Comparison of ENCODE assay signal across 12 cellular contexts in the genomic region with DNA sequence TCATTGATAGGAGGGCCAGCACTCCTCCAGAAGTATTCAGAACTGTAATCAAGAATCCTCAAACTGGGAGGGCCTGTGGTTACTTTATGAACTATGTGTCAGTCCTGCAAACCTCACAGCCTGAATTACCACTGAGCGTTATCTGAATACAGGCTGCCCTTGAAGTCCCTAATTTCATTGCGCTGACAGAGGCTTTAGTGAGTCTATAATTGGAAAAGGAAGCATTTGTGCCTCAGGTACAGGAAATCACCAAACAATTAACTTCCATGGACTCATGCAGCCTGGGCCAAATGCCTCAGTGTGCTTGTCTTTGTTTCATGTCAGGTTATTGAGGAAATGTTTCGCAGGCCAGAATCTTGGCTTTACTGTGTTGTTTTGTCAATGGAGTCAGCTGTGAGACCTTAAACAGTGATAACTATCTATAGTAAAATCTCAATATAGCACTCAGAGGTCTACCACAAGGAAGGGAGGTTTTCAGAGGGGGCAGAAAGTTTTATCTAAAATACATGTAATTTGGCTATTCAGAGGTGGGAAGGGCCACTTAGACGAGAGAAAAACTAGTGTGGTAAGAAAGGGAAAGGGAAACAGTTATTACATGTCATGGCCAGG. TPM values are rescaled to one million over a fixed set of nuclear protein-coding genes. Genes with fewer than 3 reads are reported as not detected.
DNase-seq lines count a peak whose midpoint lies in the region; ATAC-seq and TF ChIP-seq lines count a peak whose summit lies in the region.
"Had no signal": no experiment of that assay in that cellular context is flagged by ENCODE, and none has a peak within 500 bp of the region (broad histone marks: within the 10 kb centered on the region; RNA-seq: fewer than 3 reads in every experiment).

No MANE protein-coding gene starts in this region.

- no peaks in the 10 kb centered on the region for H3K36me3 Mint-ChIP-seq in H9 (ENCODE audit: insufficient read depth in 1 of 3, low read depth in 3 of 3)
- no peaks in the 10 kb centered on the region for H3K36me3 Mint-ChIP-seq in dendritic cell treated with granulocyte-macrophage colony-stimulating factor and Interleukin-4, amounts not matched to agents 40 ng/mL and 50 ng/mL, for 4 days (ENCODE audit: low read depth)
- H3K36me3 Mint-ChIP-seq: IgD-negative memory B cell had no signal

- no peak overlapping the region for H4K8ac ChIP-seq in H9 (replicated peaks; ENCODE audit: insufficient read length, low read depth, low read length)

- no peaks in the 10 kb centered on the region for H3K23me2 ChIP-seq in H9 (ENCODE audit: insufficient read length, low read depth, low read length, poor library complexity, severe bottlenecking)

- no peaks in the 10 kb centered on the region for H3K9me3 Mint-ChIP-seq in H9
- no peaks in the 10 kb centered on the region for H3K9me3 Mint-ChIP-seq in dendritic cell treated with granulocyte-macrophage colony-stimulating factor and Interleukin-4, amounts not matched to agents 40 ng/mL and 50 ng/mL, for 4 days
- H3K9me3 Mint-ChIP-seq: CD4-positive, alpha-beta T cell; IgD-negative memory B cell had no signal

- H3K4me1 ChIP-seq in H9 (ENCODE audit: insufficient read depth, low read length) (no peaks in the 10 kb centered on the region; the same call in 1 of the 2 replicates), osteoblast (ENCODE audit: insufficient read depth, low read length) (peaks cover 21% of the 10 kb centered on the region)

- no peak overlapping the region for H3K4me3 ChIP-seq in osteoblast (ENCODE audit: insufficient read depth, low read length)
- H3K4me3 ChIP-seq: skin epidermis, thoracic aorta had no signal

- H3K27me3 ChIP-seq in H9 (ENCODE audit: insufficient read depth, low read length) (no peaks in the 10 kb centered on the region), osteoblast (ENCODE audit: insufficient read depth, low read length) (no peaks in the 10 kb centered on the region)

- H3K27ac ChIP-seq in H9 (ENCODE audit: insufficient read length, low read depth, low read length) (no peak overlapping the region), osteoblast (ENCODE audit: low read depth, low read length) (no peak overlapping the region)
- H3K27ac ChIP-seq: skin epidermis, thoracic aorta had no signal

- DNase-seq in H9 (no peak), OCI-M1 (lab: John Stamatoyannopoulos, UW) (peak; percentile 72), osteoblast (ENCODE audit: insufficient read length, low spot score, missing footprints) (no peak), nucleus accumbens (lab: John Stamatoyannopoulos, UW) (no peak), COR-L47 (lab: John Stamatoyannopoulos, UW) (no peak)
- DNase-seq: activated naive CD4-positive, alpha-beta T cell treated with Interleukin-2 at 50 U/mL for 16 hours; CD4-positive, alpha-beta T cell had no signal

- no peak overlapping the region for H2BK12ac ChIP-seq in H9 (ENCODE audit: insufficient read length, low read depth, low read length)

- H3K4me2 ChIP-seq in H9 (ENCODE audit: insufficient read depth, insufficient read length, low read length) (no peak overlapping the region), osteoblast (ENCODE audit: insufficient read depth, low read length) (no peak overlapping the region)

- H3T11ph ChIP-seq in H9 (ENCODE audit: low read length), result no peak overlapping the region

- no peak overlapping the region for H2BK120ac ChIP-seq in H9 (ENCODE audit: low read depth, low read length, poor library complexity, severe bottlenecking)

- H3K9me3 ChIP-seq in H9 (ENCODE audit: control insufficient read depth, low read depth, low read length) (no peaks in the 10 kb centered on the region), osteoblast (ENCODE audit: low read depth, low read length) (no peaks in the 10 kb centered on the region)
- H3K9me3 ChIP-seq: thoracic aorta had no signal

- H2AFZ ChIP-seq in H9 (ENCODE audit: low read length) (no peak overlapping the region), osteoblast (ENCODE audit: low read length) (peak overlapping the region; percentile 77)

- no peak overlapping the region for H3K56ac ChIP-seq in H9 (ENCODE audit: insufficient read length, low read depth, low read length)

- TF ChIP-seq CTCF in H9 (conservative IDR thresholded peaks at IDR 0.05), result no peak
- no peak for TF ChIP-seq CTCF in osteoblast (IDR thresholded peaks at IDR 0.05; ENCODE audit: extremely low read depth, low read depth, low read length)

- H4K20me1 ChIP-seq in H9 (ENCODE audit: control insufficient read depth, insufficient read depth, insufficient read length) (no peaks in the 10 kb centered on the region), osteoblast (ENCODE audit: insufficient read depth, low read length) (no peaks in the 10 kb centered on the region)

- no peak overlapping the region for H3K18ac ChIP-seq in H9 (ENCODE audit: insufficient read length, low read depth, low read length)

- no peak overlapping the region for H2BK20ac ChIP-seq in H9 (ENCODE audit: low read depth, low read length, poor library complexity, severe bottlenecking)

- no peak overlapping the region for H2BK5ac ChIP-seq in H9 (ENCODE audit: insufficient read length, low read length)

- no peak overlapping the region for H4K5ac ChIP-seq in H9 (ENCODE audit: insufficient read length, low read depth, low read length)

- no peaks in the 10 kb centered on the region for H3K27me3 Mint-ChIP-seq in H9 (ENCODE audit: low read depth)
- no peaks in the 10 kb centered on the region for H3K27me3 Mint-ChIP-seq in dendritic cell treated with granulocyte-macrophage colony-stimulating factor and Interleukin-4, amounts not matched to agents 40 ng/mL and 50 ng/mL, for 4 days
- H3K27me3 Mint-ChIP-seq: CD4-positive, alpha-beta T cell had no signal

- H3K36me3 ChIP-seq in osteoblast (ENCODE audit: insufficient read depth, low read length), result no peaks in the 10 kb centered on the region
- H3K36me3 ChIP-seq: thoracic aorta had no signal

- no peak overlapping the region for H3K9ac ChIP-seq in H9 (ENCODE audit: extremely low read depth, insufficient read length, low read length)

- no peak overlapping the region for H3K14ac ChIP-seq in H9 (ENCODE audit: insufficient read depth, low read length)

- no CpG with 5 or more reads among the region's 4 CpGs for WGBS in H9 (ENCODE audit: extremely low coverage, insufficient read length, low lambda C conversion rate)

- H3K4ac ChIP-seq in H9 (ENCODE audit: low read depth, low read length), result no peak overlapping the region

- peak overlapping the region in 2 of 3 experiments; percentile 19 to 57; a peak in 2 of 7 replicates for H3K27ac Mint-ChIP-seq in H9
- peak overlapping the region; percentile 69 for H3K27ac Mint-ChIP-seq in dendritic cell treated with granulocyte-macrophage colony-stimulating factor and Interleukin-4, amounts not matched to agents 40 ng/mL and 50 ng/mL, for 4 days
- H3K27ac Mint-ChIP-seq: CD4-positive, alpha-beta T cell; IgD-negative memory B cell had no signal

- H4K91ac ChIP-seq in H9 (ENCODE audit: insufficient read length, low read depth, low read length), result no peak overlapping the region

- H3K23ac ChIP-seq in H9 (ENCODE audit: insufficient read length, low read depth, low read length), result no peak overlapping the region

- intact Hi-C loops in dendritic cell treated with granulocyte-macrophage colony-stimulating factor and Interleukin-4, amounts not matched to agents 40 ng/mL and 50 ng/mL, for 4 days (cut with micrococcal nuclease), result no loop called here

- H3K4me1 Mint-ChIP-seq in H9, result peaks cover 16 to 22% of the 10 kb centered on the region in 2 experiments
- peaks cover 45% of the 10 kb centered on the region for H3K4me1 Mint-ChIP-seq in dendritic cell treated with granulocyte-macrophage colony-stimulating factor and Interleukin-4, amounts not matched to agents 40 ng/mL and 50 ng/mL, for 4 days (ENCODE audit: low read depth)

- no peak overlapping the region for H3K4me3 Mint-ChIP-seq in H9
- H3K4me3 Mint-ChIP-seq in dendritic cell treated with granulocyte-macrophage colony-stimulating factor and Interleukin-4, amounts not matched to agents 40 ng/mL and 50 ng/mL, for 4 days, result no peak overlapping the region
- H3K4me3 Mint-ChIP-seq: CD4-positive, alpha-beta T cell; IgD-negative memory B cell had no signal

- H2AK5ac ChIP-seq in H9 (ENCODE audit: insufficient read length, low read length), result no peak overlapping the region

- ATAC-seq in GM21423 (IDR thresholded peaks at IDR 0.05; ENCODE audit: unreplicated experiment), result no peak

- no peak overlapping the region for H2BK15ac ChIP-seq in H9 (ENCODE audit: low read depth, low read length)

- no peaks in the 10 kb centered on the region for H3K79me2 ChIP-seq in H9 (ENCODE audit: insufficient read depth, low read length)
- no peaks in the 10 kb centered on the region for H3K79me2 ChIP-seq in osteoblast (ENCODE audit: insufficient read depth, low read length)

- H3K79me1 ChIP-seq in H9 (ENCODE audit: insufficient read depth, low read depth, low read length, poor library complexity, severe bottlenecking), result no peaks in the 10 kb centered on the region

RNA-seq across cellular contexts. Expression of a gene that starts 32.9 kb away (rescaled TPM):
- total RNA-seq in H9 (2021), result 35.2 and 36.8 TPM in 2 replicates
- 73.8 and 91.3 TPM in 2 replicates for total RNA-seq in osteoblast
